ENCODE assay signal across 20 cellular contexts in the genomic region with DNA sequence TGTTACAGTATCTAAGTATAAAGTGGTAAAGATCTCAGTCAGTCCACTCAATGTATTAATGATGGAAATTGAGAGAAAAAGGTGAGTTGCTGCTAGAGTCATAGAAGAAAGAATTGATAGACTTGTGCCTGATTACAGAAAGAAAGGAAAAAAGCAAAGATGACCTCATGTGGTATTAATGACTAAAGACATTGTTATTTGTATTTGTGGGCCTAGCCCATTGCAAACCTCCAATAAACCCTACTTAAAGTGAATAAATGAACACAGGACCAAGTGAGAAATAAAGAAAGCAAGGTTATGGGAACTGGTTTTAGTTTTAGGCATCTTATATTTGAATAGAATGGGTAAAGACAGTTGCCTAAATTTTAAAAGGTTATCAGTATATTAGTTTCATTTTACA.
"Had no signal": no experiment of that assay in that cellular context is flagged by ENCODE, and none has a peak within 500 bp of the region (broad histone marks: within the 10 kb centered on the region; RNA-seq: fewer than 3 reads in every experiment).

No MANE protein-coding gene starts in this region.

- H3K9me3 ChIP-seq: left lung, prostate gland, sigmoid colon, testis, upper lobe of right lung had no signal

- H3K4me3 ChIP-seq: left lung, prostate gland, sigmoid colon, testis, upper lobe of right lung had no signal

- H3K27ac ChIP-seq: left lung, prostate gland, sigmoid colon, testis, upper lobe of right lung had no signal

- H3K27me3 ChIP-seq: left lung, sigmoid colon, testis, upper lobe of right lung had no signal

- H3K4me1 ChIP-seq: left lung, prostate gland, sigmoid colon, testis, upper lobe of right lung had no signal

- DNase-seq: activated CD4-positive, alpha-beta T cell treated with anti-CD3 and anti-CD28 coated beads for 1 hour; activated CD4-positive, alpha-beta T cell treated with anti-CD3 and anti-CD28 coated beads, Interleukin-2, amount 50 U/mL, for 48 hours; activated CD8-positive, alpha-beta memory T cell treated with anti-CD3 and anti-CD28 coated beads, Interleukin-2, amount 10 ng/mL, durations not matched to agents 7 days and 5 days; activated gamma-delta T cell; activated naive CD8-positive, alpha-beta T cell treated with anti-CD3 and anti-CD28 coated beads for 36 hours; activated T-cell treated with anti-CD3 and anti-CD28 coated beads, Interleukin-2, amount 50 U/mL, for 24 hours; aorta; caudate nucleus; cortex of kidney; effector CD8-positive, alpha-beta T cell; left lung; natural killer cell; sigmoid colon; stimulated activated CD4-positive, alpha-beta T cell treated with anti-CD3 and anti-CD28 coated beads, Interleukin-4, amount 100 ng/mL, for 1 hour; stimulated activated CD8-positive, alpha-beta memory T cell treated with anti-CD3 and anti-CD28 coated beads, Interleukin-4, amount 100 ng/mL, for 48 hours; T-helper 9 cell; testis; upper lobe of right lung had no signal

- FAIRE-seq: islet of Langerhans had no signal

- H3K36me3 ChIP-seq: left lung, prostate gland, sigmoid colon, upper lobe of right lung had no signal
